In the genomic region with DNA sequence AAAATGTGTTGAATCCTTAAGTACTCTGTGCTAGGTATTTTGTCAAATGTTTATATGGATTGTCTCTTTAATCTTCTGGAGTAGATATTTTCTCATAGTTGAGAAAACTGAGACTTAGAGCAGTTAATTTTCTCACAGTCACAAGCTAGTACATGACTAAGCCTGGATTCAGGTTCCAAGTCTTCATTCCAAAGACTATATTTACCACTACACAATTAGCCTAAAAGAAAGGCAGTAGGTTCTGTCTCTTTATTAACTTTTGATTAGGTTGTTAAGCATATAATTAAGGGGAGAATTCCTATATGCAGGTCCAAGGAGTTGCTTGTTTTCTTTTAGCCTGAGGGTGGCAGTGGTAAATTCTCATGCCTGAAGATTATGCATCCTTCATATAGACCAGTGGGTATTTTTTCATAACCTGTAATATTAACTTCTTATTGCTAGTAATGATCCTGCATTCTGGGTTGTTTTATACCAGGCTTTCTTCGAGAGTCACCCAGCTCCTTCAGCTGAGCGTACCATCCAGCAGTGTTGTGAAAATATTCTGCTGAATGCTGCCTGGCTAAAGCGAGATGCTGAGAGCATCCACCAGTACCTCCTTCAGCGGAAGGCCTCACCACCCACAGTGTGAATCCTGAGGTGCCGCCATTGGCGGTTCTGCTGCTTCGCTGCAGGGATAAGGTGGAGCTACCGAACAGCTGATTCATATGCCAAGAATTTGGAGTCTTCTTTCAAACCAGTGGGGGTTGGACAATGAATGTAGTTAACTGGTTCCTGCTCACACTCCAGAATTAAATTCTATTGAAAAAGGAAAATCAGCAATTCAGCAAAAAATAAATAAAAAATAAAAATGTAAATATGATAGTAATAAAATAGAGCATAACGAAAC, we compare ENCODE assay signal across 10 cellular contexts. TPM values are rescaled to one million over a fixed set of nuclear protein-coding genes. Genes with fewer than 3 reads are reported as not detected.
DNase-seq lines count a peak whose midpoint lies in the region; ATAC-seq, FAIRE-seq and TF ChIP-seq lines count a peak whose summit lies in the region.
"Had no signal": no experiment of that assay in that cellular context is flagged by ENCODE, and none has a peak within 500 bp of the region (broad histone marks: within the 10 kb centered on the region; RNA-seq: fewer than 3 reads in every experiment).

No MANE protein-coding gene starts in this region.

- ATAC-seq in HG03159 (IDR thresholded peaks at IDR 0.05; ENCODE audit: unreplicated experiment): no peak
- ATAC-seq in HG03460 (IDR thresholded peaks at IDR 0.05; ENCODE audit: unreplicated experiment): no peak
- ATAC-seq: GM12878 had no signal

- no peak overlapping the region for H3K9ac ChIP-seq in HUES48 (ENCODE audit: low read depth, low read length)

- FAIRE-seq in urothelium cell line (lab: Jason Lieb, UNC): peak; percentile 27
- FAIRE-seq: colon, GM12878 had no signal

- no peaks in the 10 kb centered on the region for H3K79me2 ChIP-seq in ACC112 (ENCODE audit: control insufficient read depth, insufficient read depth, low read length, unreplicated experiment)

- DNase-seq in kidney tubule cell (ENCODE audit: low spot score) (peak; percentile 91), urothelium cell line (ENCODE audit: low spot score) (peak; percentile 91), cerebellar nuclear complex (lab: John Stamatoyannopoulos, UW) (no peak)

- peak overlapping the region; percentile 31 to 85 (median 81) for H3K27ac Mint-ChIP-seq in brain

- H2AFZ ChIP-seq in ACC112 (ENCODE audit: low read length, unreplicated experiment): no peak overlapping the region

- H3K36me3 ChIP-seq in ACC112 (ENCODE audit: insufficient read depth, low read length) (peaks cover 30% of the 10 kb centered on the region), HUES48 (ENCODE audit: control insufficient read depth, insufficient read depth, low read length) (peaks cover 72% of the 10 kb centered on the region)

- peak overlapping the region in 1 of 5 experiments; percentile 46 for H3K4me3 Mint-ChIP-seq in brain

- no peak for TF ChIP-seq CTCF in brain (conservative IDR thresholded peaks at IDR 0.05)

- no peaks in the 10 kb centered on the region for H3K9me3 Mint-ChIP-seq in brain

- peak overlapping the region; percentile 63 for H3K4me3 ChIP-seq in ACC112 (ENCODE audit: low read depth, low read length)
- no peak overlapping the region for H3K4me3 ChIP-seq in HUES48 (ENCODE audit: low read depth, low read length)
- H3K4me3 ChIP-seq: GM12878 had no signal

- H3K4me1 ChIP-seq in ACC112 (ENCODE audit: control insufficient read depth, insufficient read depth, low read length, unreplicated experiment) (peaks cover 35% of the 10 kb centered on the region), HUES48 (ENCODE audit: control insufficient read depth, insufficient read depth, low read length) (peaks cover 12% of the 10 kb centered on the region; the same call in 1 of the 2 replicates)

- no peaks in the 10 kb centered on the region for H3K9me3 ChIP-seq in HUES48 (ENCODE audit: control insufficient read depth, insufficient read depth, low read length)

- H3K36me3 Mint-ChIP-seq in brain: peaks cover 53% of the 10 kb centered on the region

- H3K27ac ChIP-seq in ACC112 (ENCODE audit: low read depth, low read length): peak overlapping the region; percentile 78
- H3K27ac ChIP-seq in HUES48 (ENCODE audit: low read depth, low read length): peak overlapping the region; percentile 93

- peaks cover 15% of the 10 kb centered on the region for H3K4me1 Mint-ChIP-seq in brain

- no peaks in the 10 kb centered on the region for H3K27me3 Mint-ChIP-seq in brain

- H3K27me3 ChIP-seq in ACC112 (ENCODE audit: insufficient read depth, low read length): no peaks in the 10 kb centered on the region
- H3K27me3 ChIP-seq in HUES48 (ENCODE audit: control insufficient read depth, insufficient read depth, low read length): no peaks in the 10 kb centered on the region

RNA-seq across cellular contexts. Expression of a gene that starts 28.2 kb away (rescaled TPM):
- polyA plus RNA-seq in brain (ENCODE audit: insufficient read depth, low read depth, low replicate concordance): 184 TPM

Comparison
In these comparisons a context has a peak if more than half of its experiments do, and no peak if none do; other contexts are left out.
1. DNase-seq: peak in kidney tubule cell (single experiment) and urothelium cell line (single experiment); none in cerebellar nuclear complex (0 of 2).